Comparison of ENCODE assay signal across 8 cellular contexts in genomic region chr19:39411832-39412099, GRCh38. TPM values are rescaled to one million over a fixed set of nuclear protein-coding genes. Genes with fewer than 3 reads are reported as not detected.
DNase-seq lines count a peak whose midpoint lies in the region; ATAC-seq and TF ChIP-seq lines count a peak whose summit lies in the region.

No MANE protein-coding gene starts in this region.

- H3K4me3 ChIP-seq in fibroblast of mammary gland (ENCODE audit: control insufficient read depth, low read depth, low read length): no peak overlapping the region

- H3K9me3 Mint-ChIP-seq in activated T-helper 1 cell treated with anti-CD3 and anti-CD28 coated beads, Interleukin-12 subunit alpha, Interleukin-12 subunit beta, Interleukin-2, Interleukin-4 antibody, amounts not matched to agents 30 ng/mL and 10 ng/mL and 1 ng/mL, durations not matched to agents 14 hours and 24 hours and 36 hours: no peaks in the 10 kb centered on the region
- H3K9me3 Mint-ChIP-seq in nephron: no peaks in the 10 kb centered on the region
- no peaks in the 10 kb centered on the region for H3K9me3 Mint-ChIP-seq in stimulated activated naive CD8-positive, alpha-beta T cell treated with anti-CD3 and anti-CD28 coated beads, Interleukin-15, amount 100 ng/mL, for 72 hours

- H3K4me3 Mint-ChIP-seq in activated T-helper 1 cell treated with anti-CD3 and anti-CD28 coated beads, Interleukin-12 subunit alpha, Interleukin-12 subunit beta, Interleukin-2, Interleukin-4 antibody, amounts not matched to agents 30 ng/mL and 10 ng/mL and 1 ng/mL, durations not matched to agents 14 hours and 24 hours and 36 hours: peak overlapping the region; percentile 96
- H3K4me3 Mint-ChIP-seq in nephron: peak overlapping the region; percentile 97 to 99 (median 97)
- H3K4me3 Mint-ChIP-seq in stimulated activated naive CD8-positive, alpha-beta T cell treated with anti-CD3 and anti-CD28 coated beads, Interleukin-15, amount 100 ng/mL, for 72 hours: peak overlapping the region; percentile 91

- H3K36me3 Mint-ChIP-seq in activated T-helper 1 cell treated with anti-CD3 and anti-CD28 coated beads, Interleukin-12 subunit alpha, Interleukin-12 subunit beta, Interleukin-2, Interleukin-4 antibody, amounts not matched to agents 30 ng/mL and 10 ng/mL and 1 ng/mL, durations not matched to agents 14 hours and 24 hours and 36 hours (ENCODE audit: low read depth): peaks cover 18% of the 10 kb centered on the region
- H3K36me3 Mint-ChIP-seq in nephron (ENCODE audit: low read depth): peaks cover 14% of the 10 kb centered on the region

- DNase-seq in DMS79 (lab: John Stamatoyannopoulos, UW): peak; percentile 72
- peak; percentile 83 for DNase-seq in GOT3 (lab: John Stamatoyannopoulos, UW)
- peak; percentile 93 for DNase-seq in LHCN-M2 (ENCODE audit: low read depth)
- peak; percentile 93 for DNase-seq in RKO (ENCODE audit: low spot score)
- DNase-seq in activated T-helper 1 cell treated with anti-CD3 and anti-CD28 coated beads, Interleukin-12 subunit alpha, Interleukin-12 subunit beta, Interleukin-2, Interleukin-4 antibody, amounts not matched to agents 30 ng/mL and 10 ng/mL and 1 ng/mL, durations not matched to agents 14 hours and 24 hours and 36 hours (ENCODE audit: low spot score): peak; percentile 82
- DNase-seq in fibroblast of mammary gland (ENCODE audit: low read depth): peak; percentile 94
- peak; percentile 90 for DNase-seq in stimulated activated naive CD8-positive, alpha-beta T cell treated with anti-CD3 and anti-CD28 coated beads, Interleukin-15, amount 100 ng/mL, for 72 hours

- intact Hi-C loops in activated T-helper 1 cell treated with anti-CD3 and anti-CD28 coated beads, Interleukin-12 subunit alpha, Interleukin-12 subunit beta, Interleukin-2, Interleukin-4 antibody, amounts not matched to agents 30 ng/mL and 10 ng/mL and 1 ng/mL, durations not matched to agents 14 hours and 24 hours and 36 hours (cut with micrococcal nuclease): loop anchor here (1.0 to 5.0 kb wide), 14 partner anchors 14 to 1851 kb away; partner anchors contain the start of genes EID2, GMFG, HNRNPUL1 and MED29

- H3K27me3 Mint-ChIP-seq in activated T-helper 1 cell treated with anti-CD3 and anti-CD28 coated beads, Interleukin-12 subunit alpha, Interleukin-12 subunit beta, Interleukin-2, Interleukin-4 antibody, amounts not matched to agents 30 ng/mL and 10 ng/mL and 1 ng/mL, durations not matched to agents 14 hours and 24 hours and 36 hours (ENCODE audit: insufficient read depth): no peaks in the 10 kb centered on the region
- H3K27me3 Mint-ChIP-seq in nephron (ENCODE audit: low read depth): peaks cover 5% of the 10 kb centered on the region
- no peaks in the 10 kb centered on the region for H3K27me3 Mint-ChIP-seq in stimulated activated naive CD8-positive, alpha-beta T cell treated with anti-CD3 and anti-CD28 coated beads, Interleukin-15, amount 100 ng/mL, for 72 hours

- peak; percentile 95 for TF ChIP-seq CTCF in fibroblast of mammary gland (conservative IDR thresholded peaks at IDR 0.05; ENCODE audit: control insufficient read depth, insufficient read depth, low read depth, low read length)
- peak; percentile 96 to 98 (median 97) for TF ChIP-seq CTCF in nephron (IDR thresholded peaks at IDR 0.05; ENCODE audit: unreplicated experiment in 3 of 3)

- H3K4me1 Mint-ChIP-seq in activated T-helper 1 cell treated with anti-CD3 and anti-CD28 coated beads, Interleukin-12 subunit alpha, Interleukin-12 subunit beta, Interleukin-2, Interleukin-4 antibody, amounts not matched to agents 30 ng/mL and 10 ng/mL and 1 ng/mL, durations not matched to agents 14 hours and 24 hours and 36 hours (ENCODE audit: low read depth): peaks cover 46% of the 10 kb centered on the region
- peaks cover 36% of the 10 kb centered on the region for H3K4me1 Mint-ChIP-seq in nephron
- peaks cover 61% of the 10 kb centered on the region for H3K4me1 Mint-ChIP-seq in stimulated activated naive CD8-positive, alpha-beta T cell treated with anti-CD3 and anti-CD28 coated beads, Interleukin-15, amount 100 ng/mL, for 72 hours

- ATAC-seq in stimulated activated naive CD8-positive, alpha-beta T cell treated with anti-CD3 and anti-CD28 coated beads, Interleukin-15, amount 100 ng/mL, for 72 hours: peak; percentile 61

- peak overlapping the region; percentile 86 for H3K27ac Mint-ChIP-seq in activated T-helper 1 cell treated with anti-CD3 and anti-CD28 coated beads, Interleukin-12 subunit alpha, Interleukin-12 subunit beta, Interleukin-2, Interleukin-4 antibody, amounts not matched to agents 30 ng/mL and 10 ng/mL and 1 ng/mL, durations not matched to agents 14 hours and 24 hours and 36 hours
- H3K27ac Mint-ChIP-seq in nephron: peak overlapping the region; percentile 91 to 98 (median 96)
- peak overlapping the region; percentile 95 to 100 for H3K27ac Mint-ChIP-seq in stimulated activated naive CD8-positive, alpha-beta T cell treated with anti-CD3 and anti-CD28 coated beads, Interleukin-15, amount 100 ng/mL, for 72 hours

RNA-seq across cellular contexts. Expression of gene PLEKHG2, which starts 0.7 kb away (rescaled TPM):
- 19.9 and 23.4 TPM in 2 replicates for total RNA-seq in LHCN-M2 (2014; rRNA removed)
- 27.7 TPM for polyA plus RNA-seq in LHCN-M2 (2012)
- total RNA-seq in activated T-helper 1 cell treated with anti-CD3 and anti-CD28 coated beads, Interleukin-12 subunit alpha, Interleukin-12 subunit beta, Interleukin-2, Interleukin-4 antibody, amounts not matched to agents 30 ng/mL and 10 ng/mL and 1 ng/mL, durations not matched to agents 14 hours and 24 hours and 36 hours: 43.9 and 47.3 TPM in 2 replicates

RNA-seq across cellular contexts. Expression of gene ZFP36, which starts 5.1 kb away (rescaled TPM):
- 9.3 and 15.0 TPM in 2 replicates for total RNA-seq in LHCN-M2 (2014; rRNA removed)
- 16.3 TPM for polyA plus RNA-seq in LHCN-M2 (2012)
- 31.2 and 32.0 TPM in 2 replicates for total RNA-seq in activated T-helper 1 cell treated with anti-CD3 and anti-CD28 coated beads, Interleukin-12 subunit alpha, Interleukin-12 subunit beta, Interleukin-2, Interleukin-4 antibody, amounts not matched to agents 30 ng/mL and 10 ng/mL and 1 ng/mL, durations not matched to agents 14 hours and 24 hours and 36 hours

RNA-seq across cellular contexts. Expression of gene MED29, which starts 20.6 kb away (rescaled TPM):
- total RNA-seq in LHCN-M2 (2014; rRNA removed): 32.8 and 38.7 TPM in 2 replicates
- 24.7 TPM for polyA plus RNA-seq in LHCN-M2 (2012)
- 37.5 and 45.8 TPM in 2 replicates for total RNA-seq in activated T-helper 1 cell treated with anti-CD3 and anti-CD28 coated beads, Interleukin-12 subunit alpha, Interleukin-12 subunit beta, Interleukin-2, Interleukin-4 antibody, amounts not matched to agents 30 ng/mL and 10 ng/mL and 1 ng/mL, durations not matched to agents 14 hours and 24 hours and 36 hours

RNA-seq across cellular contexts. Expression of gene PAF1, which starts 20.9 kb away (rescaled TPM):
- total RNA-seq in LHCN-M2 (2014; rRNA removed): 51.9 and 61.7 TPM in 2 replicates
- polyA plus RNA-seq in LHCN-M2 (2012): 78.7 TPM
- total RNA-seq in activated T-helper 1 cell treated with anti-CD3 and anti-CD28 coated beads, Interleukin-12 subunit alpha, Interleukin-12 subunit beta, Interleukin-2, Interleukin-4 antibody, amounts not matched to agents 30 ng/mL and 10 ng/mL and 1 ng/mL, durations not matched to agents 14 hours and 24 hours and 36 hours: 54.8 and 57.3 TPM in 2 replicates

RNA-seq across cellular contexts. Expression of gene RPS16, which starts 24.0 kb away (rescaled TPM):
- 159 and 209 TPM in 2 replicates for total RNA-seq in LHCN-M2 (2014; rRNA removed)
- polyA plus RNA-seq in LHCN-M2 (2012): 3,320 TPM
- total RNA-seq in activated T-helper 1 cell treated with anti-CD3 and anti-CD28 coated beads, Interleukin-12 subunit alpha, Interleukin-12 subunit beta, Interleukin-2, Interleukin-4 antibody, amounts not matched to agents 30 ng/mL and 10 ng/mL and 1 ng/mL, durations not matched to agents 14 hours and 24 hours and 36 hours: 2,440 and 2,532 TPM in 2 replicates
